Comparison of ENCODE assay signal across 16 cellular contexts in the genomic region with DNA sequence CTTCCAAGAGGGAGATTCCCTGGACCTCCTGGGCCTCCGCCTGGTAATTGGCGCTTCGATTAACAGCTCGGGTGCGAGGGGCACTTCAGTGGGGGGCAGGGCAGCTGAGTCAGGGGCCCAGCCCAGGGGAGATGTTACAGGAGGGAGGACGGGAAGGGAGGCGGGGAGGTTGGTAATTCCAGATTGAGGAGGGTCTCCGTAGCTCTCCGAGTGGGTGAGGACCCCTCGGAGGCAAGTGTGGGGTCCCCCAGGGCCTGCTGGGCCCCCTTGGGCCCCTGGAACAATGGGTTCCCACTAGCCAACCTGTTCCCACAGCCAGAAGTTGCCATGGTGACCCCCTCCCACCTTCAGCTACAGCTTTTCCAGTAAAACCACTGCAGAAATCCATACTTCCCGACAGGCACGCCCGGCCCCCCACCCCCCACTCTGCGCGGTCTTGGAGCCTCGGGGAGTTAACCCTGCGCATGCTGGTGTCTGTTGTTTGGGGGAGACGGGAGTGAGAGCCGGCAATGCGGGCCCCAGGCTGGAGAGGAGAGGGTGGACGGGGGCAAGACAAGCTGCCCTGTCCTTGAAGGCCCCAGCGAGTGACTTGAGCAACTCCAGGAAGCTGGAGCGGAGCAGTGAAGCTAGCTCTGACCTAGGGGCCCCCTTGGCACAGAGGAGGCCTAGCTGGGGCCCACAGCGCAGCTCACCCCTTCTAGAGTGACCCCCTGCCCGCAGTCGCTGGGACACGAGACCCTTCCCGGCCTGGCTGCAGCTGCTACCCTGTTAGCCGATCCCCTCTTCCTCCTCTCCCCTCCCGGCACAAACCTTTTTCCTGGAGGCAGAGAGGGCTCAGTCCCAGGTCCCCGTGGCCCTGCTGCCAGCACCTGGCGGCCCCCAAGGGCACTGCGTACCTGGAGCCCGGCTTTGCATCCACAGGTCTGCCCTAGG. TPM values are rescaled to one million over a fixed set of nuclear protein-coding genes. Genes with fewer than 3 reads are reported as not detected.
A peak's percentile ranks its signal among the peaks of the same experiment; 100 is the strongest.
DNase-seq lines count a peak whose midpoint lies in the region; ATAC-seq and TF ChIP-seq lines count a peak whose summit lies in the region.
"Had no signal": no experiment of that assay in that cellular context is flagged by ENCODE, and none has a peak within 500 bp of the region (broad histone marks: within the 10 kb centered on the region; RNA-seq: fewer than 3 reads in every experiment).

No MANE protein-coding gene starts in this region.

- peak; percentile 38 for DNase-seq in EH (ENCODE audit: low read depth)
- peak; percentile 39 for DNase-seq in NCI-H1417 treated with DMSO at 0.1 percent for 48 hours (lab: John Stamatoyannopoulos, UW)
- peak; percentile 76 for DNase-seq in ecto neural progenitor cell (ENCODE audit: low spot score)
- peak; percentile 54 for DNase-seq in nephron progenitor cell
- DNase-seq in stomach: no peak
- DNase-seq in BE2C: no peak
- DNase-seq in psoas muscle: no peak
- DNase-seq: activated naive CD8-positive, alpha-beta T cell treated with anti-CD3 and anti-CD28 coated beads, Interleukin-2, amount 10 ng/mL, durations not matched to agents 7 days and 5 days; CD8-positive, alpha-beta T cell; HFFc6; immature natural killer cell; NCI-H526 treated with DMSO at 0.1 percent for 48 hours; posterior cingulate gyrus had no signal

- no peaks in the 10 kb centered on the region for H3K9me3 Mint-ChIP-seq in nephron progenitor cell
- H3K9me3 Mint-ChIP-seq: activated naive CD8-positive, alpha-beta T cell treated with anti-CD3 and anti-CD28 coated beads, Interleukin-2, amount 10 ng/mL, durations not matched to agents 7 days and 5 days; CD8-positive, alpha-beta T cell; immature natural killer cell had no signal

- H3K27ac ChIP-seq in stomach (no peak overlapping the region), psoas muscle (no peak overlapping the region)

- H3K4me1 ChIP-seq in stomach (peaks cover 10 to 54% (median 28%) of the 10 kb centered on the region in 4 donors), BE2C (peaks cover 34% of the 10 kb centered on the region), psoas muscle (peaks cover 12% of the 10 kb centered on the region)

- H3K4me3 Mint-ChIP-seq in nephron progenitor cell: peak overlapping the region; percentile 68
- H3K4me3 Mint-ChIP-seq: activated naive CD8-positive, alpha-beta T cell treated with anti-CD3 and anti-CD28 coated beads, Interleukin-2, amount 10 ng/mL, durations not matched to agents 7 days and 5 days; CD8-positive, alpha-beta T cell; HFFc6; immature natural killer cell had no signal

- intact Hi-C loops in stomach (cut with DNase I; ENCODE audit: low total_unique reads) (no loop called here), psoas muscle (cut with DNase I) (no loop called here)

- peaks cover 80% of the 10 kb centered on the region for H3K4me1 Mint-ChIP-seq in nephron progenitor cell
- H3K4me1 Mint-ChIP-seq: immature natural killer cell had no signal

- H3K27me3 Mint-ChIP-seq in nephron progenitor cell (ENCODE audit: low read depth, poor library complexity): peaks cover 9% of the 10 kb centered on the region

- no peak for TF ChIP-seq POLR2A in stomach (IDR thresholded peaks at IDR 0.05)

- TF ChIP-seq EP300 in stomach (IDR thresholded peaks at IDR 0.05): no peak

- WGBS in stomach, 5 donors: 45 to 56% (median 50%) methylated on average over 30 to 34 of the region's 34 CpGs
- WGBS in psoas muscle, 3 donors: 44 to 47% (median 45%) methylated on average over 32 to 34 of the region's 34 CpGs

- H3K27me3 ChIP-seq in stomach: peaks cover 0 to 55% (median 0%) of the 10 kb centered on the region in 3 donors
- H3K27me3 ChIP-seq in BE2C: no peaks in the 10 kb centered on the region
- peaks cover 0 to 21% (median 10%) of the 10 kb centered on the region in 3 donors for H3K27me3 ChIP-seq in psoas muscle (ENCODE audit: insufficient read depth in 3 of 3, low read length in 2 of 3)

- H3K36me3 ChIP-seq in stomach (no peaks in the 10 kb centered on the region), BE2C (no peaks in the 10 kb centered on the region), psoas muscle (ENCODE audit: insufficient read depth in 1 of 2, low read depth in 1 of 2) (no peaks in the 10 kb centered on the region)

- H3K4me3 ChIP-seq in stomach (peak overlapping the region in 1 of 4 donors; percentile 5), BE2C (ENCODE audit: low read depth, low read length) (no peak overlapping the region), psoas muscle (no peak overlapping the region)

- ATAC-seq in psoas muscle (no peak), GM21529 (IDR thresholded peaks at IDR 0.05; ENCODE audit: unreplicated experiment) (no peak)
- ATAC-seq: CD8-positive, alpha-beta T cell had no signal

- TF ChIP-seq CTCF in nephron progenitor cell (IDR thresholded peaks at IDR 0.05) (no peak), stomach (IDR thresholded peaks at IDR 0.05) (no peak), BE2C (IDR thresholded peaks at IDR 0.05; ENCODE audit: low read depth, low read length) (no peak), psoas muscle (IDR thresholded peaks at IDR 0.05) (no peak)

- H3K9me3 ChIP-seq in stomach: no peaks in the 10 kb centered on the region
- H3K9me3 ChIP-seq in BE2C: no peaks in the 10 kb centered on the region
- no peaks in the 10 kb centered on the region for H3K9me3 ChIP-seq in psoas muscle

- H3K36me3 Mint-ChIP-seq in nephron progenitor cell (ENCODE audit: low read depth): no peaks in the 10 kb centered on the region
- H3K36me3 Mint-ChIP-seq: activated naive CD8-positive, alpha-beta T cell treated with anti-CD3 and anti-CD28 coated beads, Interleukin-2, amount 10 ng/mL, durations not matched to agents 7 days and 5 days; CD8-positive, alpha-beta T cell; immature natural killer cell had no signal

- H3K27ac Mint-ChIP-seq in nephron progenitor cell: no peak overlapping the region
- H3K27ac Mint-ChIP-seq: activated naive CD8-positive, alpha-beta T cell treated with anti-CD3 and anti-CD28 coated beads, Interleukin-2, amount 10 ng/mL, durations not matched to agents 7 days and 5 days; CD8-positive, alpha-beta T cell; HFFc6; immature natural killer cell had no signal

RNA-seq across cellular contexts. Expression of a gene that starts 37.8 kb away (rescaled TPM):
- total RNA-seq in stomach (not detected), psoas muscle (not detected)
- polyA plus RNA-seq in stomach (not detected), psoas muscle (not detected)
- not detected for polyA plus RNA-seq in BE2C (2012; ENCODE audit: insufficient read depth, insufficient read length, low read depth)
- total RNA-seq: activated naive CD8-positive, alpha-beta T cell treated with anti-CD3 and anti-CD28 coated beads, Interleukin-2, amount 10 ng/mL, durations not matched to agents 7 days and 5 days; CD8-positive, alpha-beta T cell; HFFc6; T-helper 2 cell treated with Interferon-gamma antibody and Interleukin-4, amounts not matched to agents 100 ng/mL and 5 ng/mL, for 36 hours; temporal lobe had no signal
- polyA plus RNA-seq: immature natural killer cell had no signal

RNA-seq across cellular contexts. Expression of a gene that starts 55.2 kb away (rescaled TPM):
- 10 to 100 TPM in 1 of 5 donors, 1 to 10 TPM in 3, not detected in 1; 3.9 to 10.5 (median 5.4) TPM for total RNA-seq in stomach
- 10 to 100 TPM in 2 of 3 donors, 1 to 10 TPM in 1; 3.4 to 10.3 (median 10.1) TPM for polyA plus RNA-seq in stomach
- 12.0 TPM for polyA plus RNA-seq in BE2C (2012; ENCODE audit: insufficient read depth, insufficient read length, low read depth)
- under 1 TPM in 2 of 4 donors, not detected in 2; 0.12 to 0.34 TPM for total RNA-seq in psoas muscle
- under 1 TPM; 0.06 to 0.96 (median 0.23) TPM for polyA plus RNA-seq in psoas muscle

Comparison
In these comparisons a context has a peak if more than half of its experiments do, and no peak if none do; other contexts are left out.
1. DNase-seq: peak in EH (single experiment), NCI-H1417 treated with DMSO at 0.1 percent for 48 hours (single experiment), ecto neural progenitor cell (single experiment) and nephron progenitor cell (single experiment); none in stomach (single experiment), BE2C (single experiment) and psoas muscle (0 of 2).